Comparison of ENCODE assay signal across 7 cellular contexts in genomic region chr10:103752680-103753248, GRCh38.
DNase-seq lines count a peak whose midpoint lies in the region; ATAC-seq and TF ChIP-seq lines count a peak whose summit lies in the region.

No MANE protein-coding gene starts in this region.

- no peaks in the 10 kb centered on the region for H4K20me1 ChIP-seq in GM23248 (ENCODE audit: insufficient read depth)

- TF ChIP-seq CTCF in GM12865 (IDR thresholded peaks at IDR 0.05; ENCODE audit: insufficient read depth, low read depth, low read length, missing control alignments) (peak; percentile 61), NB4 (IDR thresholded peaks at IDR 0.05; ENCODE audit: low read depth, low read length) (peak; percentile 94), dorsolateral prefrontal cortex (IDR thresholded peaks at IDR 0.05 in 54 of 56, conservative IDR thresholded peaks at IDR 0.05 in 2 of 56; ENCODE audit: low read depth in 1 of 56, partially characterized antibody in 56 of 56) (peak in 55 of 56 donors; percentile 24 to 68 (median 51)), gastrocnemius medialis (IDR thresholded peaks at IDR 0.05 in 4 of 5, conservative IDR thresholded peaks at IDR 0.05 in 1 of 5) (peak; percentile 58 to 82 (median 60))

- H3K4me1 ChIP-seq in gastrocnemius medialis (peaks cover 34 to 35% of the 10 kb centered on the region in 2 donors), GM23248 (ENCODE audit: insufficient read depth) (peaks cover 5% of the 10 kb centered on the region; the same call in 1 of the 2 replicates)

- H3K36me3 ChIP-seq in gastrocnemius medialis (no peaks in the 10 kb centered on the region), GM23248 (ENCODE audit: low read depth) (no peaks in the 10 kb centered on the region)

- no peak overlapping the region for H2AFZ ChIP-seq in GM23248

- 0 out of 2 replicates have a peak, but pooled peaks cover 6% of the 10 kb centered on the region for H3F3A ChIP-seq in GM23248 (ENCODE audit: insufficient read depth)

- no peak overlapping the region for H3K4me3 ChIP-seq in GM12865 (ENCODE audit: low read depth, low read length)
- no peak overlapping the region for H3K4me3 ChIP-seq in NB4 (ENCODE audit: low read depth, low read length)
- H3K4me3 ChIP-seq in dorsolateral prefrontal cortex, result no peak overlapping the region
- no peak overlapping the region for H3K4me3 ChIP-seq in gastrocnemius medialis
- H3K4me3 ChIP-seq in GM23248, result no peak overlapping the region

- WGBS in GM23248 (ENCODE audit: low coverage in 1 of 2, low lambda C conversion rate in 2 of 2, missing lambda C conversion rate in 2 of 2), 2 experiments, result 75 to 79% methylated on average over 3 of the region's 3 CpGs

- TF ChIP-seq POLR2A in NB4 (IDR thresholded peaks at IDR 0.05; ENCODE audit: extremely low read depth, insufficient read length) (no peak), gastrocnemius medialis (IDR thresholded peaks at IDR 0.05) (no peak)

- intact Hi-C loops in dorsolateral prefrontal cortex (cut with DNase I), result no loop called here
- intact Hi-C loops in gastrocnemius medialis (cut with DNase I; ENCODE audit: low total_unique reads), result no loop called here

- H3K9ac ChIP-seq in GM23248, result no peak overlapping the region

- no peaks in the 10 kb centered on the region for H3K9me3 ChIP-seq in gastrocnemius medialis
- H3K9me3 ChIP-seq in GM23248 (ENCODE audit: low read depth), result no peaks in the 10 kb centered on the region

- no peak overlapping the region for H3K4me2 ChIP-seq in GM23248 (ENCODE audit: unreplicated experiment)

- H3K27me3 ChIP-seq in dorsolateral prefrontal cortex, result no peaks in the 10 kb centered on the region
- no peaks in the 10 kb centered on the region for H3K27me3 ChIP-seq in gastrocnemius medialis
- H3K27me3 ChIP-seq in GM23248 (replicated peaks; ENCODE audit: insufficient read depth), result no peaks in the 10 kb centered on the region

- DNase-seq in GM12865 (ENCODE audit: low read depth), result peak; percentile 33
- peak; percentile 62 for DNase-seq in NB4 (ENCODE audit: low read depth)
- DNase-seq in dorsolateral prefrontal cortex, result no peak
- no peak for DNase-seq in gastrocnemius medialis
- no peak for DNase-seq in GM23248
- no peak for DNase-seq in AG08396 (ENCODE audit: low spot score)

- ATAC-seq in gastrocnemius medialis (no peak), HG02678 (IDR thresholded peaks at IDR 0.05; ENCODE audit: unreplicated experiment) (no peak)

- no peak overlapping the region for H3K27ac ChIP-seq in dorsolateral prefrontal cortex
- H3K27ac ChIP-seq in gastrocnemius medialis, result peak overlapping the region in 2 of 4 donors; percentile 49 to 58
- no peak overlapping the region for H3K27ac ChIP-seq in GM23248

- in situ Hi-C loops in gastrocnemius medialis (cut with MboI; ENCODE audit: low sequenced_read_pairs in 4 of 4), result no loop called here
- in situ Hi-C loops in GM23248 (cut with MboI), result no loop called here

- H3K9me2 ChIP-seq in GM23248 (ENCODE audit: insufficient read depth), result no peaks in the 10 kb centered on the region

- H3K79me2 ChIP-seq in GM23248 (ENCODE audit: insufficient read depth), result no peaks in the 10 kb centered on the region

Comparison
In these comparisons a context has a peak if more than half of its experiments do, and no peak if none do; other contexts are left out.
1. DNase-seq: peak in GM12865 (single experiment) and NB4 (single experiment); none in dorsolateral prefrontal cortex (0 of 10), gastrocnemius medialis (0 of 2), GM23248 (single experiment) and AG08396 (single experiment).
2. Peak in every context shown above with its lines, with median percentiles within 50 percentile points of each other: CTCF ChIP-seq.